Comparison of ENCODE assay signal across 19 cellular contexts in genomic region chr5:61618577-61618976, GRCh38.
"Had no signal": no experiment of that assay in that cellular context is flagged by ENCODE, and none has a peak within 500 bp of the region (broad histone marks: within the 10 kb centered on the region; RNA-seq: fewer than 3 reads in every experiment).

No MANE protein-coding gene starts in this region.

- H3K27ac ChIP-seq: breast epithelium, left lung, lower lobe of right lung, neutrophil, right lobe of liver had no signal

- DNase-seq: activated CD4-positive, alpha-beta memory T cell treated with anti-CD3 and anti-CD28 coated beads for 36 hours; activated CD4-positive, alpha-beta T cell treated with anti-CD3 and anti-CD28 coated beads, Interleukin-2, amount 10 ng/mL, durations not matched to agents 24 days and 14 days; activated CD4-positive, CD25-positive, alpha-beta regulatory T cell treated with anti-CD3 and anti-CD28 coated beads, Interleukin-2, amount 50 U/mL, for 72 hours; activated CD8-positive, alpha-beta memory T cell treated with anti-CD3 and anti-CD28 coated beads, Interleukin-2, amount 50 U/mL, for 4 hours; activated gamma-delta T cell treated with Interleukin-2 at 50 U/mL for 16 hours; activated naive CD4-positive, alpha-beta T cell treated with anti-CD3 and anti-CD28 coated beads, Interleukin-2, amount 50 U/mL, for 16 hours; activated T-cell treated with anti-CD3 and anti-CD28 coated beads, Interleukin-2, amount 50 U/mL, for 24 hours; amygdala; dermis blood vessel endothelial cell; effector memory CD4-positive, alpha-beta T cell; left lung; lower lobe of right lung; mesenchymal stem cell; right lobe of liver; stimulated activated CD4-positive, alpha-beta T cell treated with anti-CD3 and anti-CD28 coated beads, Interleukin-4, amount 100 ng/mL, for 24 hours; T-helper 2 cell had no signal

- H3K4me3 ChIP-seq: breast epithelium, left lung, lower lobe of right lung, right lobe of liver, tibial nerve had no signal

- H3K4me1 ChIP-seq: breast epithelium, left lung, lower lobe of right lung had no signal

- H3K27me3 ChIP-seq: breast epithelium, left lung, right lobe of liver, tibial nerve had no signal

- H3K9me3 ChIP-seq: breast epithelium, left lung, lower lobe of right lung, neutrophil, right lobe of liver, tibial nerve had no signal

- H3K36me3 ChIP-seq: breast epithelium, left lung, lower lobe of right lung, neutrophil, right lobe of liver, tibial nerve had no signal
